In the genomic region with DNA sequence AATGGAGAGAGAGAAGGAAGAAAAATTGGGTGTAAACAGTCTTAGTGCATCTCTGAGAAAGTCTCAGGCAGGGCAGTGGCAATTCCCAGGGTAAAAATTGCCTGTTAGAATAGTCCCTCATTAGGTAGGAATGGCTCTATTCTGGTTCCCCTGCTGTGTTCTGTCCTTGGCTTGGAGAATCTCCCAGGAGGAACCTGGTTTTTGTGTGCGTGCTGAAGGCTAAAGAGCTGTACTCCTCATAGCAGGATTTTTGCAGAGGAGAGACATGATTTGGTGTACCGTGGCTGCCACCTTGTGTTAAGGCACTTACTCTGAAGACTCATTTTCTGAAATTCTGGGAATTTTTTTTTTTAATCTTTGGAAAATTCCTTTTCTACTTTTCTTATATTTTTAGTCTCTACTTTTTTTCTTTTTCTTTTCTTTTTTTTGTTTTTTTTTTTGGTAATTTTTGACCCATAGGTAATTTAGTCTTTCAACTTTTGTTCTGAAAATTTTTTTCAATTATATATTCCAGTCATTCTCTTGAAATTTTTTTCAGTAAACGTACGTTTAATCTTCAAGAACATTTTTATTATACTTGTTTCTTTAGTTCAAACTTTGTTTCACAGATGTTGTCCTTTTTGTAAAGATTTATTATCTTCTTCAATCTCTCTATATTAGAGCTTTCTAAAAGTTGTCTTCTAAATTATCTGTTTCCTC, we compare ENCODE assay signal across 8 cellular contexts.
A peak's percentile ranks its signal among the peaks of the same experiment; 100 is the strongest.
DNase-seq lines count a peak whose midpoint lies in the region; ATAC-seq lines count a peak whose summit lies in the region.

No MANE protein-coding gene starts in this region.

- H3K4me3 ChIP-seq in H7 (ENCODE audit: insufficient read depth, low read depth, low read length) (no peak overlapping the region), adipocyte (ENCODE audit: low read length) (no peak overlapping the region)

- ATAC-seq in left cardiac atrium (peak; percentile 77 to 78), sciatic nerve (peak; percentile 67), HG03460 (IDR thresholded peaks at IDR 0.05; ENCODE audit: unreplicated experiment) (no peak)

- intact Hi-C loops in left cardiac atrium (cut with DNase I) (loop anchor here in 1 of 2 donors (10.0 kb wide), 1 partner anchor 264 kb away; the partner anchor contains the start of gene SEC23A), sciatic nerve (cut with DNase I) (no loop called here)

- no peaks in the 10 kb centered on the region for H3K36me3 ChIP-seq in H7 (replicated peaks; ENCODE audit: control insufficient read depth, insufficient read depth, low read length)
- peaks cover 11% of the 10 kb centered on the region for H3K36me3 ChIP-seq in adipocyte (ENCODE audit: control insufficient read depth, insufficient read depth, low read length, severe bottlenecking)

- H3K4me1 ChIP-seq in adipocyte (ENCODE audit: control insufficient read depth, insufficient read depth, low read length): peaks cover 15% of the 10 kb centered on the region

- H3K27me3 ChIP-seq in H7 (ENCODE audit: control insufficient read depth, insufficient read depth, low read length): no peaks in the 10 kb centered on the region
- no peaks in the 10 kb centered on the region for H3K27me3 ChIP-seq in adipocyte (replicated peaks; ENCODE audit: control insufficient read depth, insufficient read depth, low read length)

- DNase-seq in COLO668 (lab: John Stamatoyannopoulos, UW; ENCODE audit: unreplicated experiment) (peak; percentile 30), H7 (peak; percentile 69), NCI-H2227 (lab: John Stamatoyannopoulos, UW; ENCODE audit: unreplicated experiment) (peak; percentile 89), adipocyte (ENCODE audit: low read depth) (peak; percentile 88), left cardiac atrium (peak; percentile 37), sciatic nerve (ENCODE audit: low spot score) (peak; percentile 61)
- no peak for DNase-seq in activated effector memory CD4-positive, alpha-beta T cell treated with anti-CD3 and anti-CD28 coated beads, Interleukin-2, amount 50 U/mL, for 16 hours

- peaks cover 10% of the 10 kb centered on the region for H3K9me3 ChIP-seq in adipocyte (ENCODE audit: control insufficient read depth, low read length)

- no peak overlapping the region for H3K9ac ChIP-seq in adipocyte (ENCODE audit: low read length)
